Comparison of ENCODE assay signal across 18 cellular contexts in the genomic region with DNA sequence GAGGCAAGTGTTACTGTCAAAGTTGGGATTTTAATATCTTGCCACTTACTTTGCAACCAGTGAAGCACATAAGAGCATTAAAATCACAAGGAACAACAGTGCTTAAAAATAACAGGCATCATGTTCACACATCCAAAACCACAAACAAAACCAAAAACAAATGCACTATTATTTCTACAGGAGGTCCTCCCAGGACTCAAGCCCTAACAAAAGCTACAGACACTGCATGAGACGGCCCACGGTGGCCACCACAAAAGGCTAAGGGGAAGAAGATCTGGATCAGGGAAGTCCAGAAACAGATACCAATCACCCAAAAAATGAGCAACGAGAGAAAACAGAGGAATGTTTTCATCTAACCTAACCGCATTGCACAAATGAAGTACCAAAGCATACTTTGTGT.
"Had no signal": no experiment of that assay in that cellular context is flagged by ENCODE, and none has a peak within 500 bp of the region (broad histone marks: within the 10 kb centered on the region; RNA-seq: fewer than 3 reads in every experiment).

No MANE protein-coding gene starts in this region.

- H3K27ac ChIP-seq: tibial artery had no signal

- H3K4me3 Mint-ChIP-seq: activated CD4-positive, alpha-beta T cell treated with anti-CD3 and anti-CD28 coated beads, Interleukin-2, amount 10 ng/mL, durations not matched to agents 7 days and 5 days; activated CD8-positive, alpha-beta T cell treated with anti-CD3 and anti-CD28 coated beads, Interleukin-2, amount 10 ng/mL, durations not matched to agents 7 days and 5 days; activated naive CD4-positive, alpha-beta T cell treated with anti-CD3 and anti-CD28 coated beads, Interleukin-2, amount 10 ng/mL, durations not matched to agents 7 days and 5 days; activated naive CD8-positive, alpha-beta T cell treated with anti-CD3 and anti-CD28 coated beads, Interleukin-2, amount 50 U/mL, for 24 hours; activated T-cell treated with anti-CD3 and anti-CD28 coated beads, Interleukin-2, amount 50 U/mL, for 4 hours; naive thymus-derived CD8-positive, alpha-beta T cell had no signal

- ATAC-seq: activated CD8-positive, alpha-beta T cell treated with anti-CD3 and anti-CD28 coated beads, Interleukin-2, amount 10 ng/mL, durations not matched to agents 7 days and 5 days; activated naive CD8-positive, alpha-beta T cell treated with anti-CD3 and anti-CD28 coated beads, Interleukin-2, amount 50 U/mL, for 24 hours; activated T-cell treated with anti-CD3 and anti-CD28 coated beads, Interleukin-2, amount 50 U/mL, for 4 hours; left ventricle myocardium superior; naive thymus-derived CD8-positive, alpha-beta T cell had no signal

- H3K36me3 Mint-ChIP-seq: activated naive CD4-positive, alpha-beta T cell treated with anti-CD3 and anti-CD28 coated beads, Interleukin-2, amount 10 ng/mL, durations not matched to agents 7 days and 5 days had no signal

- H3K27ac Mint-ChIP-seq: activated CD4-positive, alpha-beta T cell treated with anti-CD3 and anti-CD28 coated beads, Interleukin-2, amount 10 ng/mL, durations not matched to agents 7 days and 5 days; activated CD8-positive, alpha-beta T cell treated with anti-CD3 and anti-CD28 coated beads, Interleukin-2, amount 10 ng/mL, durations not matched to agents 7 days and 5 days; activated naive CD4-positive, alpha-beta T cell treated with anti-CD3 and anti-CD28 coated beads, Interleukin-2, amount 10 ng/mL, durations not matched to agents 7 days and 5 days; activated naive CD8-positive, alpha-beta T cell treated with anti-CD3 and anti-CD28 coated beads, Interleukin-2, amount 50 U/mL, for 24 hours had no signal

- H3K9me3 Mint-ChIP-seq: activated CD4-positive, alpha-beta T cell treated with anti-CD3 and anti-CD28 coated beads, Interleukin-2, amount 10 ng/mL, durations not matched to agents 7 days and 5 days; activated naive CD8-positive, alpha-beta T cell treated with anti-CD3 and anti-CD28 coated beads, Interleukin-2, amount 50 U/mL, for 24 hours; activated T-cell treated with anti-CD3 and anti-CD28 coated beads, Interleukin-2, amount 50 U/mL, for 4 hours; naive thymus-derived CD8-positive, alpha-beta T cell had no signal

- DNase-seq: activated CD4-positive, alpha-beta T cell treated with anti-CD3 and anti-CD28 coated beads, Interleukin-2, amount 10 ng/mL, durations not matched to agents 7 days and 5 days; activated CD8-positive, alpha-beta T cell treated with anti-CD3 and anti-CD28 coated beads, Interleukin-2, amount 10 ng/mL, durations not matched to agents 7 days and 5 days; activated effector memory CD4-positive, alpha-beta T cell treated with Interleukin-2 at 50 U/mL for 16 hours; activated naive CD4-positive, alpha-beta T cell treated with anti-CD3 and anti-CD28 coated beads, Interleukin-2, amount 10 ng/mL, durations not matched to agents 7 days and 5 days; activated naive CD8-positive, alpha-beta T cell treated with anti-CD3 and anti-CD28 coated beads, Interleukin-2, amount 50 U/mL, for 24 hours; activated T-cell treated with anti-CD3 and anti-CD28 coated beads, Interleukin-2, amount 50 U/mL, for 4 hours; anterior cingulate cortex; effector CD4-positive, alpha-beta T cell; left ventricle myocardium superior; mesendoderm; naive thymus-derived CD8-positive, alpha-beta T cell; posterior cingulate gyrus; retina; stimulated activated CD4-positive, alpha-beta T cell treated with anti-CD3 and anti-CD28 coated beads, Interleukin-12 subunit alpha, Interleukin-12 subunit beta, amount 100 ng/mL, for 4 hours; stimulated activated CD4-positive, alpha-beta T cell treated with anti-CD3 and anti-CD28 coated beads, Interleukin-1b, Interleukin-23, amount 100 ng/mL, for 48 hours; stimulated activated naive CD4-positive, alpha-beta T cell treated with Interleukin-2 at 50 U/mL for 16 hours; T1000; tibial artery had no signal

- H3K27me3 Mint-ChIP-seq: activated CD4-positive, alpha-beta T cell treated with anti-CD3 and anti-CD28 coated beads, Interleukin-2, amount 10 ng/mL, durations not matched to agents 7 days and 5 days; activated naive CD8-positive, alpha-beta T cell treated with anti-CD3 and anti-CD28 coated beads, Interleukin-2, amount 50 U/mL, for 24 hours; naive thymus-derived CD8-positive, alpha-beta T cell had no signal

- H3K4me1 Mint-ChIP-seq: activated naive CD4-positive, alpha-beta T cell treated with anti-CD3 and anti-CD28 coated beads, Interleukin-2, amount 10 ng/mL, durations not matched to agents 7 days and 5 days had no signal
